ENCODE assay signal across 24 cellular contexts in the genomic region with DNA sequence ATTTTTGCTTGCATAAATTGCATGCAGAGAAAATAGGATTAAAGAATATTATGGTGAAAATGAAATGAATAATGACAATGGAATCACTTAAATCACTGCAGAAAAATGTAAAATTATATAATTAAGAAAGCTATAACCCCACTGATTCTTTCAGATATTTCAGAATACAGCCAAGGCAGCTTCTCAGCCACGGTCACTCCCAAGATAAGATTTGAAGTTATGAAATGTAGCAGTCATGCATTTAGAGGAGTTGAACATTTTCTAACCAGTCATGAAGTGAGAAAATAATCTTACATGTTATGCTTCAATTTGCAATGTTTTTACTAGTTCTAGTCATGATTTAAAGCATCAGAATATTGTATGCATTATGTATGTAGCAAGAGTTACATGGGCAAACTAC.
"Had no signal": no experiment of that assay in that cellular context is flagged by ENCODE, and none has a peak within 500 bp of the region (broad histone marks: within the 10 kb centered on the region; RNA-seq: fewer than 3 reads in every experiment).

No MANE protein-coding gene starts in this region.

- ATAC-seq: heart right ventricle; left lung; lower lobe of right lung; naive thymus-derived CD8-positive, alpha-beta T cell; psoas muscle; stimulated activated effector memory CD8-positive, alpha-beta T cell treated with anti-CD3 and anti-CD28 coated beads, Interleukin-12 subunit alpha, Interleukin-12 subunit beta, amount 100 ng/mL, for 72 hours had no signal

- H3K4me3 ChIP-seq: coronary artery, esophagus muscularis mucosa, heart right ventricle, left lung, lower lobe of right lung, psoas muscle, stomach, thyroid gland, vagina had no signal

- DNase-seq: dermis blood vessel endothelial cell; effector memory CD4-positive, alpha-beta T cell; foreskin melanocyte; glutamatergic neuron; heart right ventricle; hippocampal formation; left cardiac atrium; left lung; lower lobe of right lung; naive thymus-derived CD8-positive, alpha-beta T cell; occipital lobe; psoas muscle; right cardiac atrium; small intestine; stimulated activated CD4-positive, alpha-beta T cell treated with anti-CD3 and anti-CD28 coated beads, Interleukin-15, amount 100 ng/mL, for 24 hours; stimulated activated CD4-positive, alpha-beta T cell treated with anti-CD3 and anti-CD28 coated beads, Interleukin-4, amount 100 ng/mL, for 1 hour; stimulated activated naive CD4-positive, alpha-beta T cell treated with Interleukin-2 at 50 U/mL for 16 hours; stomach; thyroid gland; trophoblast cell had no signal
